ENCODE assay signal across 1 cellular context in genomic region chr1:224256642-224257041, GRCh38.
TF ChIP-seq lines count a peak whose summit lies in the region.

No MANE protein-coding gene starts in this region.

TF ChIP-seq in WTC11, 78 proteins besides CTCF, POLR2A, EP300 and RAD21 (continued from another document):
- no peak for TF ChIP-seq AR (CRISPR knock-in tag; IDR thresholded peaks at IDR 0.05)
- TF ChIP-seq E2F1 (CRISPR knock-in tag; IDR thresholded peaks at IDR 0.05), result no peak
